ENCODE assay signal across 39 cellular contexts in genomic region chr7:68820321-68820720, GRCh38.
"Had no signal": no experiment of that assay in that cellular context is flagged by ENCODE, and none has a peak within 500 bp of the region (broad histone marks: within the 10 kb centered on the region; RNA-seq: fewer than 3 reads in every experiment).

No MANE protein-coding gene starts in this region.

- H3K27me3 ChIP-seq: adrenal gland, ascending aorta, body of pancreas, brain microvascular endothelial cell, breast epithelium, cardiac muscle cell had no signal

- H3K27ac Mint-ChIP-seq: activated naive CD4-positive, alpha-beta T cell treated with anti-CD3 and anti-CD28 coated beads for 36 hours; activated naive CD4-positive, alpha-beta T cell treated with anti-CD3 and anti-CD28 coated beads, Interleukin-2, amount 10 ng/mL, durations not matched to agents 7 days and 5 days; activated naive CD4-positive, alpha-beta T cell treated with anti-CD3 and anti-CD28 coated beads, Interleukin-2, amount 50 U/mL, for 24 hours; activated naive CD4-positive, alpha-beta T cell treated with anti-CD3 and anti-CD28 coated beads, Interleukin-2, amount 50 U/mL, for 72 hours; activated naive CD8-positive, alpha-beta T cell; activated naive CD8-positive, alpha-beta T cell treated with anti-CD3 and anti-CD28 coated beads for 36 hours; activated naive CD8-positive, alpha-beta T cell treated with anti-CD3 and anti-CD28 coated beads, Interleukin-2, amount 10 ng/mL, durations not matched to agents 7 days and 5 days; activated naive CD8-positive, alpha-beta T cell treated with anti-CD3 and anti-CD28 coated beads, Interleukin-2, amount 50 U/mL, for 24 hours; activated T-cell treated with anti-CD3 and anti-CD28 coated beads, Interleukin-2, amount 50 U/mL, for 24 hours; activated T-cell treated with anti-CD3 and anti-CD28 coated beads, Interleukin-2, amount 50 U/mL, for 72 hours; activated T-helper 1 cell treated with anti-CD3 and anti-CD28 coated beads, Interleukin-12 subunit alpha, Interleukin-12 subunit beta, Interleukin-2, Interleukin-4 antibody, amounts not matched to agents 30 ng/mL and 10 ng/mL and 1 ng/mL, durations not matched to agents 14 hours and 24 hours and 36 hours; activated T-helper 17 cell treated with anti-CD3 and anti-CD28 coated beads, Interleukin-2, amount 50 U/mL, for 72 hours; activated T-helper 2 cell treated with anti-CD3 and anti-CD28 coated beads, Interferon-gamma antibody, Interleukin-2, Interleukin-4, amounts not matched to agents 10 μg/mL and 5 μg/mL and 100 μg/mL, durations not matched to agents 14 hours and 24 hours and 36 hours; brain had no signal

- H3K4me3 Mint-ChIP-seq: activated naive CD4-positive, alpha-beta T cell treated with anti-CD3 and anti-CD28 coated beads for 36 hours; activated naive CD4-positive, alpha-beta T cell treated with anti-CD3 and anti-CD28 coated beads, Interleukin-2, amount 10 ng/mL, durations not matched to agents 7 days and 5 days; activated naive CD4-positive, alpha-beta T cell treated with anti-CD3 and anti-CD28 coated beads, Interleukin-2, amount 50 U/mL, for 24 hours; activated naive CD8-positive, alpha-beta T cell; activated naive CD8-positive, alpha-beta T cell treated with anti-CD3 and anti-CD28 coated beads for 36 hours; activated naive CD8-positive, alpha-beta T cell treated with anti-CD3 and anti-CD28 coated beads, Interleukin-2, amount 10 ng/mL, durations not matched to agents 7 days and 5 days; activated naive CD8-positive, alpha-beta T cell treated with anti-CD3 and anti-CD28 coated beads, Interleukin-2, amount 50 U/mL, for 24 hours; activated T-cell treated with anti-CD3 and anti-CD28 coated beads, Interleukin-2, amount 50 U/mL, for 24 hours; activated T-cell treated with anti-CD3 and anti-CD28 coated beads, Interleukin-2, amount 50 U/mL, for 4 hours; activated T-cell treated with anti-CD3 and anti-CD28 coated beads, Interleukin-2, amount 50 U/mL, for 72 hours; activated T-helper 1 cell treated with anti-CD3 and anti-CD28 coated beads, Interleukin-12 subunit alpha, Interleukin-12 subunit beta, Interleukin-2, Interleukin-4 antibody, amounts not matched to agents 30 ng/mL and 10 ng/mL and 1 ng/mL, durations not matched to agents 14 hours and 24 hours and 36 hours; activated T-helper 17 cell treated with anti-CD3 and anti-CD28 coated beads, Interleukin-2, amount 50 U/mL, for 72 hours; brain; central memory CD8-positive, alpha-beta T cell had no signal

- DNase-seq: activated effector memory CD4-positive, alpha-beta T cell treated with anti-CD3 and anti-CD28 coated beads, Interleukin-2, amount 50 U/mL, for 16 hours; activated effector memory CD4-positive, alpha-beta T cell treated with Interleukin-2 at 50 U/mL for 16 hours; activated gamma-delta T cell; activated gamma-delta T cell treated with Interleukin-2 at 50 U/mL for 16 hours; activated naive CD4-positive, alpha-beta T cell; activated naive CD4-positive, alpha-beta T cell treated with anti-CD3 and anti-CD28 coated beads for 36 hours; activated naive CD4-positive, alpha-beta T cell treated with anti-CD3 and anti-CD28 coated beads, Interleukin-2, amount 10 ng/mL, durations not matched to agents 7 days and 5 days; activated naive CD4-positive, alpha-beta T cell treated with anti-CD3 and anti-CD28 coated beads, Interleukin-2, amount 50 U/mL, for 16 hours; activated naive CD4-positive, alpha-beta T cell treated with Interleukin-2 at 50 U/mL for 16 hours; activated naive CD8-positive, alpha-beta T cell treated with anti-CD3 and anti-CD28 coated beads for 36 hours; activated naive CD8-positive, alpha-beta T cell treated with anti-CD3 and anti-CD28 coated beads, Interleukin-2, amount 10 ng/mL, durations not matched to agents 7 days and 5 days; activated naive CD8-positive, alpha-beta T cell treated with anti-CD3 and anti-CD28 coated beads, Interleukin-2, amount 50 U/mL, for 24 hours; activated T-cell treated with anti-CD3 and anti-CD28 coated beads, Interleukin-2, amount 50 U/mL, for 24 hours; activated T-cell treated with anti-CD3 and anti-CD28 coated beads, Interleukin-2, amount 50 U/mL, for 4 hours; activated T-cell treated with anti-CD3 and anti-CD28 coated beads, Interleukin-2, amount 50 U/mL, for 48 hours; activated T-cell treated with anti-CD3 and anti-CD28 coated beads, Interleukin-2, amount 50 U/mL, for 72 hours; adrenal gland; amniotic stem cell; amygdala; anterior cingulate cortex; aorta; body of pancreas; brain microvascular endothelial cell; caudate nucleus; central memory CD4-positive, alpha-beta T cell; cerebellar nuclear complex had no signal

- H3K27me3 Mint-ChIP-seq: activated naive CD4-positive, alpha-beta T cell treated with anti-CD3 and anti-CD28 coated beads, Interleukin-2, amount 10 ng/mL, durations not matched to agents 7 days and 5 days; activated naive CD8-positive, alpha-beta T cell; activated naive CD8-positive, alpha-beta T cell treated with anti-CD3 and anti-CD28 coated beads for 36 hours; activated naive CD8-positive, alpha-beta T cell treated with anti-CD3 and anti-CD28 coated beads, Interleukin-2, amount 10 ng/mL, durations not matched to agents 7 days and 5 days; activated naive CD8-positive, alpha-beta T cell treated with anti-CD3 and anti-CD28 coated beads, Interleukin-2, amount 50 U/mL, for 24 hours; activated T-cell treated with anti-CD3 and anti-CD28 coated beads, Interleukin-2, amount 50 U/mL, for 24 hours; activated T-helper 17 cell treated with anti-CD3 and anti-CD28 coated beads, Interleukin-2, amount 50 U/mL, for 72 hours; central memory CD8-positive, alpha-beta T cell had no signal

- H3K4me1 Mint-ChIP-seq: activated naive CD4-positive, alpha-beta T cell treated with anti-CD3 and anti-CD28 coated beads, Interleukin-2, amount 10 ng/mL, durations not matched to agents 7 days and 5 days; activated naive CD4-positive, alpha-beta T cell treated with anti-CD3 and anti-CD28 coated beads, Interleukin-2, amount 50 U/mL, for 24 hours; activated naive CD8-positive, alpha-beta T cell treated with anti-CD3 and anti-CD28 coated beads for 36 hours; activated naive CD8-positive, alpha-beta T cell treated with anti-CD3 and anti-CD28 coated beads, Interleukin-2, amount 10 ng/mL, durations not matched to agents 7 days and 5 days; activated naive CD8-positive, alpha-beta T cell treated with anti-CD3 and anti-CD28 coated beads, Interleukin-2, amount 50 U/mL, for 24 hours; activated T-helper 17 cell treated with anti-CD3 and anti-CD28 coated beads, Interleukin-2, amount 50 U/mL, for 72 hours; brain; central memory CD8-positive, alpha-beta T cell had no signal

- H3K27ac ChIP-seq: adrenal gland, ascending aorta, body of pancreas, brain microvascular endothelial cell, breast epithelium, cardiac muscle cell had no signal

- H3K4me3 ChIP-seq: adrenal gland, ascending aorta, body of pancreas, breast epithelium, cardiac muscle cell had no signal

- ATAC-seq: activated naive CD4-positive, alpha-beta T cell treated with anti-CD3 and anti-CD28 coated beads, Interleukin-2, amount 50 U/mL, for 72 hours; activated naive CD8-positive, alpha-beta T cell treated with anti-CD3 and anti-CD28 coated beads, Interleukin-2, amount 50 U/mL, for 24 hours; activated T-cell treated with anti-CD3 and anti-CD28 coated beads, Interleukin-2, amount 50 U/mL, for 4 hours; activated T-cell treated with anti-CD3 and anti-CD28 coated beads, Interleukin-2, amount 50 U/mL, for 72 hours; activated T-helper 17 cell treated with anti-CD3 and anti-CD28 coated beads, Interleukin-2, amount 50 U/mL, for 72 hours; body of pancreas had no signal

- H3K36me3 ChIP-seq: adrenal gland, ascending aorta, brain microvascular endothelial cell, breast epithelium, cardiac muscle cell had no signal

- H3K36me3 Mint-ChIP-seq: activated naive CD4-positive, alpha-beta T cell treated with anti-CD3 and anti-CD28 coated beads, Interleukin-2, amount 10 ng/mL, durations not matched to agents 7 days and 5 days; activated naive CD4-positive, alpha-beta T cell treated with anti-CD3 and anti-CD28 coated beads, Interleukin-2, amount 50 U/mL, for 24 hours; activated naive CD8-positive, alpha-beta T cell; activated naive CD8-positive, alpha-beta T cell treated with anti-CD3 and anti-CD28 coated beads for 36 hours; activated naive CD8-positive, alpha-beta T cell treated with anti-CD3 and anti-CD28 coated beads, Interleukin-2, amount 10 ng/mL, durations not matched to agents 7 days and 5 days; brain had no signal

- H3K9me3 ChIP-seq: adrenal gland, body of pancreas had no signal

- FAIRE-seq: astrocyte, bronchial epithelial cell had no signal
